In genomic region chr5:68273717-68274409, GRCh38 we compare ENCODE assay signal across 12 cellular contexts. TPM values are rescaled to one million over a fixed set of nuclear protein-coding genes. Genes with fewer than 3 reads are reported as not detected.
DNase-seq lines count a peak whose midpoint lies in the region; ATAC-seq, FAIRE-seq and TF ChIP-seq lines count a peak whose summit lies in the region.
"Had no signal": no experiment of that assay in that cellular context is flagged by ENCODE, and none has a peak within 500 bp of the region (broad histone marks: within the 10 kb centered on the region; RNA-seq: fewer than 3 reads in every experiment).

No MANE protein-coding gene starts in this region.

- H3K4me1 Mint-ChIP-seq in chondrocyte (ENCODE audit: low read depth), result peaks cover 50% of the 10 kb centered on the region

- DNase-seq in GM12892 (ENCODE audit: insufficient read length) (no peak), cardiac muscle cell (ENCODE audit: low read depth in 1 of 2, low spot score in 1 of 2) (peak in 1 of 2 donors; percentile 53), chondrocyte (ENCODE audit: low spot score) (no peak), NCI-H69 (lab: John Stamatoyannopoulos, UW) (no peak)
- no peak for DNase-seq in activated T-cell treated with anti-CD3 and anti-CD28 coated beads, Interleukin-2, amount 50 U/mL, for 48 hours
- DNase-seq: DMS53; NCI-H1694; SJCRH30; stimulated activated CD4-positive, alpha-beta T cell treated with anti-CD3 and anti-CD28 coated beads, Interleukin-4, amount 100 ng/mL, for 24 hours had no signal

- no peaks in the 10 kb centered on the region for H3K9me3 Mint-ChIP-seq in chondrocyte (ENCODE audit: low read depth)

- H3K9me3 ChIP-seq in cardiac muscle cell (ENCODE audit: low read depth), result no peaks in the 10 kb centered on the region
- H3K9me3 ChIP-seq: SJCRH30 had no signal

- no peaks in the 10 kb centered on the region for H3K27me3 ChIP-seq in cardiac muscle cell
- H3K27me3 ChIP-seq: SJCRH30 had no signal

- no peak overlapping the region for H3K27ac Mint-ChIP-seq in chondrocyte (ENCODE audit: unreplicated experiment)

- TF ChIP-seq POLR2A in GM12892 (IDR thresholded peaks at IDR 0.05; ENCODE audit: low read depth, low read length), result peak; percentile 74

- H3K36me3 ChIP-seq in cardiac muscle cell, result no peaks in the 10 kb centered on the region
- H3K36me3 ChIP-seq: SJCRH30 had no signal

- peaks cover 28% of the 10 kb centered on the region for H3K36me3 Mint-ChIP-seq in chondrocyte (ENCODE audit: low read depth)

- ATAC-seq in GM21367 (IDR thresholded peaks at IDR 0.05; ENCODE audit: unreplicated experiment) (peak; percentile 62), HG03432 (IDR thresholded peaks at IDR 0.05; ENCODE audit: unreplicated experiment) (peak; percentile 66), HG03469 (IDR thresholded peaks at IDR 0.05; ENCODE audit: unreplicated experiment) (no peak)

- no peak overlapping the region for H3K4me3 Mint-ChIP-seq in chondrocyte (ENCODE audit: unreplicated experiment)

- H3K27me3 Mint-ChIP-seq in chondrocyte (ENCODE audit: low read depth), result no peaks in the 10 kb centered on the region

- peak overlapping the region; percentile 49 for H3K27ac ChIP-seq in cardiac muscle cell
- H3K27ac ChIP-seq: SJCRH30 had no signal

- H3K4me3 ChIP-seq in cardiac muscle cell, result no peak overlapping the region
- H3K4me3 ChIP-seq: SJCRH30 had no signal

- TF ChIP-seq CTCF in cardiac muscle cell (IDR thresholded peaks at IDR 0.05; ENCODE audit: low read depth, low read length) (no peak), chondrocyte (IDR thresholded peaks at IDR 0.05) (no peak)

- peaks cover 9% of the 10 kb centered on the region for H3K4me1 ChIP-seq in cardiac muscle cell (ENCODE audit: low read depth)
- H3K4me1 ChIP-seq: SJCRH30 had no signal

- FAIRE-seq in GM12892 (lab: Jason Lieb, UNC), result peak; percentile 70

RNA-seq across cellular contexts. Expression of gene PIK3R1, which starts 58.3 kb away (rescaled TPM):
- polyA plus RNA-seq in GM12892 (2012; ENCODE audit: missing spikeins), result 20.8 TPM
- total RNA-seq in cardiac muscle cell, result 13.3 and 17.5 TPM in 2 replicates
- polyA plus RNA-seq in cardiac muscle cell, result 15.1 and 15.4 TPM in 2 replicates
- total RNA-seq in chondrocyte, result 56.2 to 63.1 TPM (median 60.7 TPM) in 3 replicates
